ENCODE assay signal across 25 cellular contexts in genomic region chr17:32261521-32261792, GRCh38. TPM values are rescaled to one million over a fixed set of nuclear protein-coding genes. Genes with fewer than 3 reads are reported as not detected.
DNase-seq lines count a peak whose midpoint lies in the region; ATAC-seq and TF ChIP-seq lines count a peak whose summit lies in the region.
"Had no signal": no experiment of that assay in that cellular context is flagged by ENCODE, and none has a peak within 500 bp of the region (broad histone marks: within the 10 kb centered on the region; RNA-seq: fewer than 3 reads in every experiment).

No MANE protein-coding gene starts in this region.

- H3K27ac ChIP-seq in RWPE2 (ENCODE audit: poor library complexity, severe bottlenecking) (no peak overlapping the region), testis (no peak overlapping the region)
- no peak overlapping the region for H3K27ac ChIP-seq in effector memory CD4-positive, alpha-beta T cell (ENCODE audit: insufficient read depth, low read length, poor library complexity, severe bottlenecking)
- H3K27ac ChIP-seq: BLaER1, PC-9, SK-N-MC had no signal

- H3K36me3 Mint-ChIP-seq in mesothelial cell of epicardium = no peaks in the 10 kb centered on the region
- no peaks in the 10 kb centered on the region for H3K36me3 Mint-ChIP-seq in Caco-2 (ENCODE audit: insufficient read depth, unreplicated experiment)

- POLR2A ChIA-PET in Caco-2 (lab: Charles Lee) = no interaction called here

- peaks cover 26% of the 10 kb centered on the region for H3K4me1 Mint-ChIP-seq in mesothelial cell of epicardium
- peaks cover 7% of the 10 kb centered on the region for H3K4me1 Mint-ChIP-seq in Caco-2 (ENCODE audit: low read depth, unreplicated experiment)

- intact Hi-C loops in Caco-2 (cut with micrococcal nuclease; ENCODE audit: unreplicated experiment) (no loop called here), testis (cut with DNase I; ENCODE audit: low total_unique reads) (no loop called here)

- H3K27me3 ChIP-seq in RWPE2 (ENCODE audit: insufficient read depth, poor library complexity, severe bottlenecking) = peaks cover 28% of the 10 kb centered on the region
- peaks cover 6% of the 10 kb centered on the region; the same call in 1 of the 2 replicates for H3K27me3 ChIP-seq in Caco-2 (replicated peaks; ENCODE audit: control insufficient read depth, insufficient read depth, low read length)
- H3K27me3 ChIP-seq in effector memory CD4-positive, alpha-beta T cell (replicated peaks; ENCODE audit: control insufficient read depth, insufficient read depth, low read length, poor library complexity, severe bottlenecking) = peaks cover 5% of the 10 kb centered on the region
- no peaks in the 10 kb centered on the region for H3K27me3 ChIP-seq in testis

- H3K27ac Mint-ChIP-seq in mesothelial cell of epicardium (peak overlapping the region; percentile 13), Caco-2 (ENCODE audit: unreplicated experiment) (no peak overlapping the region)

- no peak for TF ChIP-seq POLR2A in testis (IDR thresholded peaks at IDR 0.05)

- no peaks in the 10 kb centered on the region for H3K9me3 ChIP-seq in RWPE2 (ENCODE audit: severe bottlenecking)
- no peaks in the 10 kb centered on the region for H3K9me3 ChIP-seq in Caco-2
- H3K9me3 ChIP-seq in effector memory CD4-positive, alpha-beta T cell (ENCODE audit: control insufficient read depth, low read length) = no peaks in the 10 kb centered on the region
- H3K9me3 ChIP-seq in testis = no peaks in the 10 kb centered on the region
- H3K9me3 ChIP-seq: BLaER1, MG63 had no signal

- 36 to 45% methylated on average over 5 of the region's 5 CpGs for WGBS in testis, 2 donors

- CTCF ChIA-PET in Caco-2 (lab: Charles Lee) = interaction anchor here (0.6 kb wide), 1 partner anchor 38 kb away, joined by 3 read pairs; no protein-coding TSS in a partner anchor

- no peak for TF ChIP-seq CTCF in RWPE2 (IDR thresholded peaks at IDR 0.05; ENCODE audit: poor library complexity, severe bottlenecking)
- no peak for TF ChIP-seq CTCF in fibroblast of pulmonary artery (IDR thresholded peaks at IDR 0.05; ENCODE audit: low read length, missing control alignments)
- no peak for TF ChIP-seq CTCF in mesothelial cell of epicardium (IDR thresholded peaks at IDR 0.05; ENCODE audit: unreplicated experiment)
- TF ChIP-seq CTCF in Caco-2 (IDR thresholded peaks at IDR 0.05; ENCODE audit: insufficient read depth in 1 of 2, low read depth in 1 of 2, low read length in 1 of 2, severe bottlenecking in 1 of 2, unreplicated experiment in 1 of 2) = no peak
- no peak for TF ChIP-seq CTCF in testis (IDR thresholded peaks at IDR 0.05)

- BruUV-seq in Caco-2 (replicated peaks; lab: Mats Ljungman, UMichigan) = no TSS peak

- H3K27me3 Mint-ChIP-seq in mesothelial cell of epicardium (ENCODE audit: low read depth) (peaks cover 75% of the 10 kb centered on the region), Caco-2 (ENCODE audit: insufficient read depth, unreplicated experiment) (peaks cover 13% of the 10 kb centered on the region)

- no peak overlapping the region for H3K4me3 ChIP-seq in RWPE2 (ENCODE audit: severe bottlenecking)
- no peak overlapping the region for H3K4me3 ChIP-seq in fibroblast of pulmonary artery (replicated peaks; ENCODE audit: low read depth, low read length)
- no peak overlapping the region for H3K4me3 ChIP-seq in Caco-2 (ENCODE audit: low read depth, low read length)
- H3K4me3 ChIP-seq in effector memory CD4-positive, alpha-beta T cell (ENCODE audit: insufficient read depth, low read depth, low read length, poor library complexity, severe bottlenecking) = no peak overlapping the region
- H3K4me3 ChIP-seq in testis = no peak overlapping the region
- H3K4me3 ChIP-seq: BLaER1, MG63, PC-9, SK-N-MC had no signal

- in situ Hi-C loops in Caki2 (cut with HindIII; ENCODE audit: low pct_unique_long_range_greater_than_20kb, low sequenced_read_pairs) = no loop called here

- no peaks in the 10 kb centered on the region for H3K36me3 ChIP-seq in RWPE2 (ENCODE audit: low read depth)
- H3K36me3 ChIP-seq in Caco-2 (ENCODE audit: control insufficient read depth, insufficient read depth, low read length) = no peaks in the 10 kb centered on the region
- H3K36me3 ChIP-seq in effector memory CD4-positive, alpha-beta T cell (ENCODE audit: control insufficient read depth, insufficient read depth, low read length) = no peaks in the 10 kb centered on the region
- no peaks in the 10 kb centered on the region for H3K36me3 ChIP-seq in testis (ENCODE audit: low read depth, missing control alignments)
- H3K36me3 ChIP-seq: BLaER1, MG63 had no signal

- H3K9me3 Mint-ChIP-seq in mesothelial cell of epicardium (no peaks in the 10 kb centered on the region), Caco-2 (ENCODE audit: unreplicated experiment) (no peaks in the 10 kb centered on the region)
- H3K9me3 Mint-ChIP-seq: CD4-positive, alpha-beta memory T cell had no signal

- peak; percentile 34; the same call in 2 of the 3 replicates for ATAC-seq in RWPE2 (ENCODE audit: low read depth)

- H3K4me1 ChIP-seq in RWPE2 (ENCODE audit: insufficient read depth, poor library complexity, severe bottlenecking) = no peaks in the 10 kb centered on the region
- H3K4me1 ChIP-seq in Caco-2 = no peaks in the 10 kb centered on the region
- H3K4me1 ChIP-seq in effector memory CD4-positive, alpha-beta T cell (ENCODE audit: control insufficient read depth, insufficient read depth, low read length, poor library complexity, severe bottlenecking) = peaks cover 5% of the 10 kb centered on the region
- H3K4me1 ChIP-seq in testis = peaks cover 13% of the 10 kb centered on the region

- H3K4me3 Mint-ChIP-seq in mesothelial cell of epicardium = no peak overlapping the region
- H3K4me3 Mint-ChIP-seq in Caco-2 (ENCODE audit: unreplicated experiment) = no peak overlapping the region

- DNase-seq in Caki2 (ENCODE audit: low read depth) (peak; percentile 49), RWPE2 (ENCODE audit: low spot score) (no peak), fibroblast of pulmonary artery (ENCODE audit: low read depth) (peak; percentile 16), mesothelial cell of epicardium (ENCODE audit: low spot score in 2 of 2, unreplicated experiment in 2 of 2) (no peak), Caco-2 (no peak), testis (no peak)
- no peak for DNase-seq in effector memory CD4-positive, alpha-beta T cell
- DNase-seq: ACHN; Calu3; CD4-positive, alpha-beta memory T cell; DMS153; GDM1; Kasumi-1; MG63; NCI-H1048; NCI-H1417 treated with DMSO at 0.1 percent for 48 hours; NCI-H187; NCI-H2107; NCI-H446 treated with DMSO at 0.1 percent for 48 hours; NCI-H748 treated with DMSO at 0.1 percent for 48 hours; PC-9; RPMI8226; SHP77 treated with DMSO at 0.1 percent for 48 hours had no signal

RNA-seq across cellular contexts. Expression of gene RHBDL3, which starts 4.2 kb away (rescaled TPM):
- 4.5 and 7.2 TPM in 2 replicates for total RNA-seq in Caki2 (2014; rRNA removed; shearing (Covaris generic); ENCODE audit: low replicate concordance)
- 1.1 to 1.2 TPM (median 1.2 TPM) in 3 replicates for total RNA-seq in mesothelial cell of epicardium
- total RNA-seq in Caco-2 (2022) = 0.09 TPM in 1 of 2 replicates, not detected in the other
- total RNA-seq in testis = 1 to 10 TPM; 4.1 to 4.5 TPM
- 3.5 TPM for polyA plus RNA-seq in testis (ENCODE audit: insufficient read depth, low read depth, low replicate concordance)
- total RNA-seq: CD4-positive, alpha-beta memory T cell; PC-9 had no signal
- polyA plus RNA-seq: CD4-positive, alpha-beta memory T cell had no signal

Comparison
In these comparisons a context has a peak if more than half of its experiments do, and no peak if none do; other contexts are left out.
1. DNase-seq: peak in Caki2 (single experiment) and fibroblast of pulmonary artery (single experiment); none in RWPE2 (single experiment), mesothelial cell of epicardium (0 of 2), Caco-2 (0 of 2), effector memory CD4-positive, alpha-beta T cell (0 of 3) and testis (single experiment).